In genomic region chr10:51196508-51197175, GRCh38 we compare ENCODE assay signal across 30 cellular contexts.
"Had no signal": no experiment of that assay in that cellular context is flagged by ENCODE, and none has a peak within 500 bp of the region (broad histone marks: within the 10 kb centered on the region; RNA-seq: fewer than 3 reads in every experiment).

No MANE protein-coding gene starts in this region.

- H3K36me3 Mint-ChIP-seq: activated naive CD4-positive, alpha-beta T cell treated with anti-CD3 and anti-CD28 coated beads, Interleukin-2, amount 50 U/mL, for 24 hours; activated naive CD8-positive, alpha-beta T cell treated with anti-CD3 and anti-CD28 coated beads for 36 hours had no signal

- H3K27me3 ChIP-seq: adrenal gland, body of pancreas, breast epithelium, dorsolateral prefrontal cortex, gastrocnemius medialis, heart left ventricle had no signal

- H3K4me3 Mint-ChIP-seq: activated CD4-positive, alpha-beta memory T cell treated with anti-CD3 and anti-CD28 coated beads, Interleukin-2, amount 10 ng/mL, durations not matched to agents 7 days and 5 days; activated CD4-positive, alpha-beta T cell treated with anti-CD3 and anti-CD28 coated beads for 36 hours; activated CD4-positive, alpha-beta T cell treated with anti-CD3 and anti-CD28 coated beads, Interleukin-2, amount 10 ng/mL, durations not matched to agents 24 days and 14 days; activated naive CD4-positive, alpha-beta T cell treated with anti-CD3 and anti-CD28 coated beads for 36 hours; activated naive CD4-positive, alpha-beta T cell treated with anti-CD3 and anti-CD28 coated beads, Interleukin-2, amount 50 U/mL, for 24 hours; activated naive CD8-positive, alpha-beta T cell treated with anti-CD3 and anti-CD28 coated beads for 36 hours; activated naive CD8-positive, alpha-beta T cell treated with anti-CD3 and anti-CD28 coated beads, Interleukin-2, amount 50 U/mL, for 24 hours; activated T-cell treated with anti-CD3 and anti-CD28 coated beads, Interleukin-2, amount 50 U/mL, for 4 hours; activated T-helper 17 cell treated with anti-CD3 and anti-CD28 coated beads, Interleukin-2, amount 50 U/mL, for 72 hours; central memory CD8-positive, alpha-beta T cell; dendritic cell treated with granulocyte-macrophage colony-stimulating factor and Interleukin-4, amounts not matched to agents 40 ng/mL and 50 ng/mL, for 4 days; endodermal cell had no signal

- H3K4me1 Mint-ChIP-seq: activated CD4-positive, alpha-beta memory T cell treated with anti-CD3 and anti-CD28 coated beads, Interleukin-2, amount 10 ng/mL, durations not matched to agents 7 days and 5 days; activated CD4-positive, alpha-beta T cell treated with anti-CD3 and anti-CD28 coated beads for 36 hours; activated CD4-positive, alpha-beta T cell treated with anti-CD3 and anti-CD28 coated beads, Interleukin-2, amount 10 ng/mL, durations not matched to agents 24 days and 14 days; activated naive CD4-positive, alpha-beta T cell treated with anti-CD3 and anti-CD28 coated beads, Interleukin-2, amount 50 U/mL, for 24 hours; activated naive CD8-positive, alpha-beta T cell treated with anti-CD3 and anti-CD28 coated beads for 36 hours; activated naive CD8-positive, alpha-beta T cell treated with anti-CD3 and anti-CD28 coated beads, Interleukin-2, amount 50 U/mL, for 24 hours; activated T-helper 17 cell treated with anti-CD3 and anti-CD28 coated beads, Interleukin-2, amount 50 U/mL, for 72 hours; central memory CD8-positive, alpha-beta T cell; endodermal cell had no signal

- H3K9me3 Mint-ChIP-seq: activated CD4-positive, alpha-beta memory T cell treated with anti-CD3 and anti-CD28 coated beads, Interleukin-2, amount 10 ng/mL, durations not matched to agents 7 days and 5 days; activated CD4-positive, alpha-beta T cell treated with anti-CD3 and anti-CD28 coated beads, Interleukin-2, amount 10 ng/mL, durations not matched to agents 24 days and 14 days; activated naive CD4-positive, alpha-beta T cell treated with anti-CD3 and anti-CD28 coated beads for 36 hours; activated naive CD4-positive, alpha-beta T cell treated with anti-CD3 and anti-CD28 coated beads, Interleukin-2, amount 50 U/mL, for 24 hours; activated naive CD8-positive, alpha-beta T cell treated with anti-CD3 and anti-CD28 coated beads for 36 hours; activated naive CD8-positive, alpha-beta T cell treated with anti-CD3 and anti-CD28 coated beads, Interleukin-2, amount 50 U/mL, for 24 hours; activated T-cell treated with anti-CD3 and anti-CD28 coated beads, Interleukin-2, amount 50 U/mL, for 4 hours; activated T-helper 17 cell treated with anti-CD3 and anti-CD28 coated beads, Interleukin-2, amount 50 U/mL, for 72 hours; central memory CD8-positive, alpha-beta T cell; dendritic cell treated with granulocyte-macrophage colony-stimulating factor and Interleukin-4, amounts not matched to agents 40 ng/mL and 50 ng/mL, for 4 days; endodermal cell had no signal

- DNase-seq: activated CD4-positive, alpha-beta memory T cell treated with anti-CD3 and anti-CD28 coated beads, Interleukin-2, amount 10 ng/mL, durations not matched to agents 7 days and 5 days; activated CD4-positive, alpha-beta T cell treated with anti-CD3 and anti-CD28 coated beads for 36 hours; activated CD4-positive, alpha-beta T cell treated with anti-CD3 and anti-CD28 coated beads, Interleukin-2, amount 10 ng/mL, durations not matched to agents 24 days and 14 days; activated CD4-positive, CD25-positive, alpha-beta regulatory T cell; activated CD4-positive, CD25-positive, alpha-beta regulatory T cell treated with anti-CD3 and anti-CD28 coated beads, Interleukin-2, amount 50 U/mL, for 72 hours; activated CD8-positive, alpha-beta memory T cell treated with anti-CD3 and anti-CD28 coated beads for 24 hours; activated effector memory CD4-positive, alpha-beta T cell treated with anti-CD3 and anti-CD28 coated beads, Interleukin-2, amount 50 U/mL, for 16 hours; activated naive CD4-positive, alpha-beta T cell treated with anti-CD3 and anti-CD28 coated beads for 36 hours; activated naive CD8-positive, alpha-beta T cell treated with anti-CD3 and anti-CD28 coated beads for 36 hours; activated naive CD8-positive, alpha-beta T cell treated with anti-CD3 and anti-CD28 coated beads, Interleukin-2, amount 50 U/mL, for 24 hours; activated T-cell treated with anti-CD3 and anti-CD28 coated beads, Interleukin-2, amount 50 U/mL, for 4 hours; adrenal gland; amygdala; aorta; body of pancreas; dorsolateral prefrontal cortex; effector memory CD4-positive, alpha-beta T cell; endodermal cell; foreskin fibroblast; gastrocnemius medialis; glutamatergic neuron; heart left ventricle; T-helper 2 cell had no signal

- H3K36me3 ChIP-seq: adrenal gland, breast epithelium, gastrocnemius medialis, heart left ventricle had no signal

- H3K27ac Mint-ChIP-seq: activated CD4-positive, alpha-beta memory T cell treated with anti-CD3 and anti-CD28 coated beads, Interleukin-2, amount 10 ng/mL, durations not matched to agents 7 days and 5 days; activated CD4-positive, alpha-beta T cell treated with anti-CD3 and anti-CD28 coated beads for 36 hours; activated CD4-positive, alpha-beta T cell treated with anti-CD3 and anti-CD28 coated beads, Interleukin-2, amount 10 ng/mL, durations not matched to agents 24 days and 14 days; activated naive CD4-positive, alpha-beta T cell treated with anti-CD3 and anti-CD28 coated beads for 36 hours; activated naive CD4-positive, alpha-beta T cell treated with anti-CD3 and anti-CD28 coated beads, Interleukin-2, amount 50 U/mL, for 24 hours; activated naive CD8-positive, alpha-beta T cell treated with anti-CD3 and anti-CD28 coated beads for 36 hours; activated naive CD8-positive, alpha-beta T cell treated with anti-CD3 and anti-CD28 coated beads, Interleukin-2, amount 50 U/mL, for 24 hours; activated T-helper 17 cell treated with anti-CD3 and anti-CD28 coated beads, Interleukin-2, amount 50 U/mL, for 72 hours; dendritic cell treated with granulocyte-macrophage colony-stimulating factor and Interleukin-4, amounts not matched to agents 40 ng/mL and 50 ng/mL, for 4 days; endodermal cell had no signal

- H3K4me3 ChIP-seq: adrenal gland, body of pancreas, breast epithelium, coronary artery, dorsolateral prefrontal cortex, gastrocnemius medialis, heart left ventricle had no signal

- H3K27ac ChIP-seq: adrenal gland, body of pancreas, breast epithelium, coronary artery, dorsolateral prefrontal cortex, gastrocnemius medialis, heart left ventricle had no signal

- H3K9me3 ChIP-seq: adrenal gland, body of pancreas, breast epithelium, gastrocnemius medialis, heart left ventricle had no signal

- H3K27me3 Mint-ChIP-seq: activated CD4-positive, alpha-beta memory T cell treated with anti-CD3 and anti-CD28 coated beads, Interleukin-2, amount 10 ng/mL, durations not matched to agents 7 days and 5 days; activated CD4-positive, alpha-beta T cell treated with anti-CD3 and anti-CD28 coated beads for 36 hours; activated CD4-positive, alpha-beta T cell treated with anti-CD3 and anti-CD28 coated beads, Interleukin-2, amount 10 ng/mL, durations not matched to agents 24 days and 14 days; activated naive CD4-positive, alpha-beta T cell treated with anti-CD3 and anti-CD28 coated beads, Interleukin-2, amount 50 U/mL, for 24 hours; activated naive CD8-positive, alpha-beta T cell treated with anti-CD3 and anti-CD28 coated beads for 36 hours; activated naive CD8-positive, alpha-beta T cell treated with anti-CD3 and anti-CD28 coated beads, Interleukin-2, amount 50 U/mL, for 24 hours; central memory CD8-positive, alpha-beta T cell; dendritic cell treated with granulocyte-macrophage colony-stimulating factor and Interleukin-4, amounts not matched to agents 40 ng/mL and 50 ng/mL, for 4 days had no signal

- H3K4me1 ChIP-seq: adrenal gland, breast epithelium, heart left ventricle had no signal

- ATAC-seq: activated CD4-positive, alpha-beta T cell treated with anti-CD3 and anti-CD28 coated beads for 36 hours; activated naive CD8-positive, alpha-beta T cell treated with anti-CD3 and anti-CD28 coated beads, Interleukin-2, amount 50 U/mL, for 24 hours; activated T-cell treated with anti-CD3 and anti-CD28 coated beads, Interleukin-2, amount 50 U/mL, for 4 hours; activated T-helper 17 cell treated with anti-CD3 and anti-CD28 coated beads, Interleukin-2, amount 50 U/mL, for 72 hours; body of pancreas; esophagus mucosa; gastrocnemius medialis; heart left ventricle had no signal
